In genomic region chr10:4652111-4653010, GRCh38 we compare ENCODE assay signal across 8 cellular contexts.
DNase-seq lines count a peak whose midpoint lies in the region; ATAC-seq lines count a peak whose summit lies in the region.

No MANE protein-coding gene starts in this region.

- peak; percentile 63 for DNase-seq in activated CD4-positive, alpha-beta T cell treated with anti-CD3 and anti-CD28 coated beads for 48 hours
- DNase-seq in activated CD4-positive, alpha-beta T cell treated with anti-CD3 and anti-CD28 coated beads, Interleukin-2, amount 10 ng/mL, durations not matched to agents 7 days and 5 days, result no peak
- peak; percentile 8 for DNase-seq in activated naive CD8-positive, alpha-beta T cell treated with anti-CD3 and anti-CD28 coated beads, Interleukin-2, amount 50 U/mL, for 24 hours
- DNase-seq in stimulated activated CD8-positive, alpha-beta memory T cell treated with anti-CD3 and anti-CD28 coated beads, Interleukin-12 subunit alpha, Interleukin-12 subunit beta, amount 100 ng/mL, for 24 hours (ENCODE audit: extremely low read depth), result peak; percentile 7
- DNase-seq in DMS114 treated with DMSO at 0.1 percent for 48 hours (lab: John Stamatoyannopoulos, UW; ENCODE audit: unreplicated experiment) (no peak), NCI-H2227 treated with DMSO at 0.1 percent for 48 hours (lab: John Stamatoyannopoulos, UW) (no peak), H7 (no peak)

- H3K4me3 ChIP-seq in H7 (ENCODE audit: insufficient read depth, low read depth, low read length), result no peak overlapping the region

- no peaks in the 10 kb centered on the region for H3K36me3 ChIP-seq in H7 (replicated peaks; ENCODE audit: control insufficient read depth, insufficient read depth, low read length)

- H3K27me3 ChIP-seq in H7 (ENCODE audit: control insufficient read depth, insufficient read depth, low read length), result no peaks in the 10 kb centered on the region

- H3K4me1 Mint-ChIP-seq in activated CD4-positive, alpha-beta T cell treated with anti-CD3 and anti-CD28 coated beads, Interleukin-2, amount 10 ng/mL, durations not matched to agents 7 days and 5 days, result peaks cover 25% of the 10 kb centered on the region
- H3K4me1 Mint-ChIP-seq in activated naive CD8-positive, alpha-beta T cell treated with anti-CD3 and anti-CD28 coated beads, Interleukin-2, amount 50 U/mL, for 24 hours, result peaks cover 34% of the 10 kb centered on the region

- ATAC-seq in HG03354 (IDR thresholded peaks at IDR 0.05; ENCODE audit: poor library complexity, severe bottlenecking, unreplicated experiment), result peak; percentile 58
- ATAC-seq in activated naive CD8-positive, alpha-beta T cell treated with anti-CD3 and anti-CD28 coated beads, Interleukin-2, amount 50 U/mL, for 24 hours, result peak; percentile 93

- H3K4me3 Mint-ChIP-seq in activated CD4-positive, alpha-beta T cell treated with anti-CD3 and anti-CD28 coated beads, Interleukin-2, amount 10 ng/mL, durations not matched to agents 7 days and 5 days, result no peak overlapping the region
- H3K4me3 Mint-ChIP-seq in activated naive CD8-positive, alpha-beta T cell treated with anti-CD3 and anti-CD28 coated beads, Interleukin-2, amount 50 U/mL, for 24 hours, result peak overlapping the region; percentile 51

- POLR2A ChIA-PET in activated CD4-positive, alpha-beta T cell treated with anti-CD3 and anti-CD28 coated beads, Interleukin-2, amount 10 ng/mL, durations not matched to agents 7 days and 5 days (lab: Charles Lee), result interaction anchor here (1.0 kb wide), 1 partner anchor 847 kb away, joined by 3 read pairs; no protein-coding TSS in a partner anchor

- H3K27ac Mint-ChIP-seq in activated CD4-positive, alpha-beta T cell treated with anti-CD3 and anti-CD28 coated beads, Interleukin-2, amount 10 ng/mL, durations not matched to agents 7 days and 5 days, result no peak overlapping the region
- H3K27ac Mint-ChIP-seq in activated naive CD8-positive, alpha-beta T cell treated with anti-CD3 and anti-CD28 coated beads, Interleukin-2, amount 50 U/mL, for 24 hours, result peak overlapping the region; percentile 94

- H3K9me3 Mint-ChIP-seq in activated CD4-positive, alpha-beta T cell treated with anti-CD3 and anti-CD28 coated beads, Interleukin-2, amount 10 ng/mL, durations not matched to agents 7 days and 5 days, result no peaks in the 10 kb centered on the region
- H3K9me3 Mint-ChIP-seq in activated naive CD8-positive, alpha-beta T cell treated with anti-CD3 and anti-CD28 coated beads, Interleukin-2, amount 50 U/mL, for 24 hours, result no peaks in the 10 kb centered on the region

- CTCF ChIA-PET in activated CD4-positive, alpha-beta T cell treated with anti-CD3 and anti-CD28 coated beads, Interleukin-2, amount 10 ng/mL, durations not matched to agents 7 days and 5 days (lab: Charles Lee), result interaction anchor here (0.5 kb wide), 1 partner anchor 781 kb away, joined by 3 read pairs; no protein-coding TSS in a partner anchor

- no peaks in the 10 kb centered on the region for H3K36me3 Mint-ChIP-seq in activated CD4-positive, alpha-beta T cell treated with anti-CD3 and anti-CD28 coated beads, Interleukin-2, amount 10 ng/mL, durations not matched to agents 7 days and 5 days (ENCODE audit: low read depth)
- no peaks in the 10 kb centered on the region for H3K36me3 Mint-ChIP-seq in activated naive CD8-positive, alpha-beta T cell treated with anti-CD3 and anti-CD28 coated beads, Interleukin-2, amount 50 U/mL, for 24 hours (ENCODE audit: low read depth)

- peaks cover 2% of the 10 kb centered on the region for H3K27me3 Mint-ChIP-seq in activated CD4-positive, alpha-beta T cell treated with anti-CD3 and anti-CD28 coated beads, Interleukin-2, amount 10 ng/mL, durations not matched to agents 7 days and 5 days
- peaks cover 2% of the 10 kb centered on the region for H3K27me3 Mint-ChIP-seq in activated naive CD8-positive, alpha-beta T cell treated with anti-CD3 and anti-CD28 coated beads, Interleukin-2, amount 50 U/mL, for 24 hours

Comparison
In these comparisons a context has a peak if more than half of its experiments do, and no peak if none do; other contexts are left out.
1. DNase-seq: peak in activated CD4-positive, alpha-beta T cell treated with anti-CD3 and anti-CD28 coated beads for 48 hours (single experiment), activated naive CD8-positive, alpha-beta T cell treated with anti-CD3 and anti-CD28 coated beads, Interleukin-2, amount 50 U/mL, for 24 hours (single experiment) and stimulated activated CD8-positive, alpha-beta memory T cell treated with anti-CD3 and anti-CD28 coated beads, Interleukin-12 subunit alpha, Interleukin-12 subunit beta, amount 100 ng/mL, for 24 hours (single experiment); none in activated CD4-positive, alpha-beta T cell treated with anti-CD3 and anti-CD28 coated beads, Interleukin-2, amount 10 ng/mL, durations not matched to agents 7 days and 5 days (single experiment), DMS114 treated with DMSO at 0.1 percent for 48 hours (single experiment), NCI-H2227 treated with DMSO at 0.1 percent for 48 hours (single experiment) and H7 (single experiment).